Comparison of ENCODE assay signal across 12 cellular contexts in genomic region chr17:36168836-36169235, GRCh38. TPM values are rescaled to one million over a fixed set of nuclear protein-coding genes. Genes with fewer than 3 reads are reported as not detected.
"Had no signal": no experiment of that assay in that cellular context is flagged by ENCODE, and none has a peak within 500 bp of the region (broad histone marks: within the 10 kb centered on the region; RNA-seq: fewer than 3 reads in every experiment).

No MANE protein-coding gene starts in this region.

RNA-seq across cellular contexts. Expression of gene TBC1D3B, which starts 7.6 kb away (rescaled TPM):
- total RNA-seq: hepatocyte, kidney epithelial cell, mononuclear cell had no signal

RNA-seq across cellular contexts. Expression of gene CCL3L1, which starts 27.7 kb away (rescaled TPM):
- total RNA-seq: kidney epithelial cell, left cardiac atrium, left ventricle myocardium inferior, left ventricle myocardium superior, lower leg skin, lung microvascular endothelial cell, mammary epithelial cell, mesothelial cell of epicardium, myocyte had no signal

RNA-seq across cellular contexts. Expression of gene CCL4L2, which starts 42.0 kb away (rescaled TPM):
- total RNA-seq: kidney epithelial cell, left lobe of liver, left ventricle myocardium inferior, left ventricle myocardium superior, lung microvascular endothelial cell, mammary epithelial cell, mesothelial cell of epicardium, myocyte had no signal
